13 cellular contexts compared by ENCODE assay signal in genomic region chr16:51666074-51666473, GRCh38.
DNase-seq lines count a peak whose midpoint lies in the region; ATAC-seq and TF ChIP-seq lines count a peak whose summit lies in the region.
"Had no signal": no experiment of that assay in that cellular context is flagged by ENCODE, and none has a peak within 500 bp of the region (broad histone marks: within the 10 kb centered on the region; RNA-seq: fewer than 3 reads in every experiment).

No MANE protein-coding gene starts in this region.

- peaks cover 4% of the 10 kb centered on the region for H3K9me3 Mint-ChIP-seq in nephron progenitor cell
- H3K9me3 Mint-ChIP-seq in WTC11: no peaks in the 10 kb centered on the region
- H3K9me3 Mint-ChIP-seq: HFFc6 had no signal

- H3K4me1 Mint-ChIP-seq in nephron progenitor cell (peaks cover 58% of the 10 kb centered on the region), WTC11 (peaks cover 23% of the 10 kb centered on the region)
- H3K4me1 Mint-ChIP-seq: CD4-positive, alpha-beta memory T cell had no signal

- peaks cover 7% of the 10 kb centered on the region for H3K36me3 Mint-ChIP-seq in nephron progenitor cell (ENCODE audit: low read depth)
- no peaks in the 10 kb centered on the region for H3K36me3 Mint-ChIP-seq in WTC11
- H3K36me3 Mint-ChIP-seq: CD4-positive, alpha-beta memory T cell had no signal

- CTCF ChIA-PET in WTC11 (lab: Charles Lee): no interaction called here

- TF ChIP-seq CTCF in nephron progenitor cell (IDR thresholded peaks at IDR 0.05): no peak
- no peak for TF ChIP-seq CTCF in WTC11 (IDR thresholded peaks at IDR 0.05)

- peak overlapping the region; percentile 0 for H3K4me3 Mint-ChIP-seq in nephron progenitor cell
- H3K4me3 Mint-ChIP-seq in WTC11: no peak overlapping the region
- H3K4me3 Mint-ChIP-seq: HFFc6 had no signal

- H3K27ac Mint-ChIP-seq in nephron progenitor cell: peak overlapping the region; percentile 96
- H3K27ac Mint-ChIP-seq in WTC11: no peak overlapping the region
- H3K27ac Mint-ChIP-seq: CD4-positive, alpha-beta memory T cell; HFFc6 had no signal

- H3K27me3 Mint-ChIP-seq in nephron progenitor cell (ENCODE audit: low read depth, poor library complexity) (no peaks in the 10 kb centered on the region), WTC11 (ENCODE audit: low read depth) (peaks cover 2% of the 10 kb centered on the region)
- H3K27me3 Mint-ChIP-seq: CD4-positive, alpha-beta memory T cell had no signal

- no peak for ATAC-seq in WTC11
- ATAC-seq: A549 had no signal

- POLR2A ChIA-PET in WTC11 (lab: Charles Lee): no interaction called here

- DNase-seq in NCI-H69 (lab: John Stamatoyannopoulos, UW) (peak; percentile 46), astrocyte of the hippocampus (ENCODE audit: low read depth, low spot score) (peak; percentile 59), nephron progenitor cell (no peak), HT-29 (ENCODE audit: low spot score) (no peak), WTC11 (ENCODE audit: low spot score) (no peak)
- DNase-seq in activated CD8-positive, alpha-beta memory T cell treated with anti-CD3 and anti-CD28 coated beads, Interleukin-2, amount 50 U/mL, for 48 hours: no peak
- DNase-seq: BE2C; CD4-positive, alpha-beta memory T cell; DND-41; GDM1; HCEC 1CT; HFFc6 had no signal

TF ChIP-seq in WTC11, 78 proteins besides CTCF, POLR2A, EP300 and RAD21:
- TF ChIP-seq ZNF219 (CRISPR knock-in tag; IDR thresholded peaks at IDR 0.05; ENCODE audit: borderline replicate concordance): no peak
- no peak for TF ChIP-seq FOXK1 (CRISPR knock-in tag; IDR thresholded peaks at IDR 0.05)
- no peak for TF ChIP-seq TEAD4 (CRISPR knock-in tag; IDR thresholded peaks at IDR 0.05)
- no peak for TF ChIP-seq SMAD3 (CRISPR knock-in tag; IDR thresholded peaks at IDR 0.05; ENCODE audit: borderline replicate concordance)
- TF ChIP-seq CBFB (CRISPR knock-in tag; IDR thresholded peaks at IDR 0.05; ENCODE audit: low read depth): no peak
- no peak for TF ChIP-seq FOXP1 (CRISPR knock-in tag; IDR thresholded peaks at IDR 0.05; ENCODE audit: borderline replicate concordance)
- TF ChIP-seq TP53 (CRISPR knock-in tag; IDR thresholded peaks at IDR 0.05): no peak
- TF ChIP-seq ZNF263 (CRISPR knock-in tag; IDR thresholded peaks at IDR 0.05; ENCODE audit: low read depth): no peak
- no peak for TF ChIP-seq ZNF423 (CRISPR knock-in tag; IDR thresholded peaks at IDR 0.05)
- no peak for TF ChIP-seq RELA (CRISPR knock-in tag; IDR thresholded peaks at IDR 0.05; ENCODE audit: borderline replicate concordance)
- TF ChIP-seq MLX (CRISPR knock-in tag; IDR thresholded peaks at IDR 0.05): no peak
- TF ChIP-seq TEAD1 (CRISPR knock-in tag; IDR thresholded peaks at IDR 0.05): no peak
- no peak for TF ChIP-seq ZNF317 (CRISPR knock-in tag; IDR thresholded peaks at IDR 0.05; ENCODE audit: borderline replicate concordance, low read depth)
- no peak for TF ChIP-seq NR3C1 (CRISPR knock-in tag; conservative IDR thresholded peaks at IDR 0.05; ENCODE audit: low read depth)
- TF ChIP-seq ZBTB43 (CRISPR knock-in tag; IDR thresholded peaks at IDR 0.05): no peak

Comparison
In these comparisons a context has a peak if more than half of its experiments do, and no peak if none do; other contexts are left out.
1. DNase-seq: peak in NCI-H69 (single experiment) and astrocyte of the hippocampus (single experiment); none in nephron progenitor cell (single experiment), HT-29 (single experiment), WTC11 (single experiment) and activated CD8-positive, alpha-beta memory T cell treated with anti-CD3 and anti-CD28 coated beads, Interleukin-2, amount 50 U/mL, for 48 hours (single experiment).